Comparison of ENCODE assay signal across 1 cellular context in the genomic region with DNA sequence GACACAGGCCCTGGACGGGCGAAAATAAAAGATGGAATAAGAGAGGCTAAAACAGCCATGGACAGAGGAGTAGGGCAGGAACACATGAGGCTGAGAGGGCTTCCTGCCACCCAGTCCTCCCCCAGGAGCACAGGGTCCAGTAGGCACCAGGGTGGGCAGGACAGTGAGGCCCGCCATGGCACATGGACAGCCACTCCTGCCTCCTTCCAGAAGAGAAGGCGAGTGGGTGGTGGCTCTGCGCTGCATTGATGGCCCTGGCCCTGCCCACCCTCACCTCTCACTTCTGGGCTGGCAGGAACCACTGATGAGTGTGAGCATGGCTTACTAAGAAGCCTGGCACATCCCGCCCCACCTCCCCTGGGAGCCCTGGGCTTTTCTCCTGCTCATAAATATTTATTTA.
TF ChIP-seq lines count a peak whose summit lies in the region.

No MANE protein-coding gene starts in this region.

TF ChIP-seq in H1, 55 proteins besides CTCF, POLR2A, EP300 and RAD21:
- TF ChIP-seq TAF1 (IDR thresholded peaks at IDR 0.05; ENCODE audit: low read depth, low read length) (no peak), TAF7 (optimal IDR thresholded peaks at IDR 0.05; ENCODE audit: borderline replicate concordance, low read depth, low read length) (no peak), SRF (IDR thresholded peaks at IDR 0.05; ENCODE audit: low read depth, low read length) (no peak), KDM5A (IDR thresholded peaks at IDR 0.05; ENCODE audit: low read length) (no peak), SIX5 (IDR thresholded peaks at IDR 0.05; ENCODE audit: low read depth, low read length) (no peak), ZNF274 (IDR thresholded peaks at IDR 0.05; ENCODE audit: borderline replicate concordance, extremely low read depth, low read length) (no peak), CHD1 (IDR thresholded peaks at IDR 0.05; ENCODE audit: low read depth, low read length) (no peak), BCL11A (IDR thresholded peaks at IDR 0.05; ENCODE audit: low read depth in 2 of 2, low read length in 2 of 2) (no peak), PHF8 (conservative IDR thresholded peaks at IDR 0.05; ENCODE audit: low read depth, low read length) (no peak), POU5F1 (IDR thresholded peaks at IDR 0.05; ENCODE audit: low read depth, low read length) (no peak), SIN3A (conservative IDR thresholded peaks at IDR 0.05 in 1 of 2, IDR thresholded peaks at IDR 0.05 in 1 of 2; ENCODE audit: low read depth in 1 of 2, low read length in 2 of 2) (no peak), SUZ12 (IDR thresholded peaks at IDR 0.05; ENCODE audit: low read length) (no peak), GABPA (IDR thresholded peaks at IDR 0.05; ENCODE audit: borderline replicate concordance, insufficient read depth, low read length) (no peak), BRCA1 (IDR thresholded peaks at IDR 0.05; ENCODE audit: low read depth, low read length) (no peak), MAFK (IDR thresholded peaks at IDR 0.05; ENCODE audit: low read depth, low read length) (no peak), SP4 (IDR thresholded peaks at IDR 0.05; ENCODE audit: low read length) (no peak)
- TF ChIP-seq, protein P1, sequence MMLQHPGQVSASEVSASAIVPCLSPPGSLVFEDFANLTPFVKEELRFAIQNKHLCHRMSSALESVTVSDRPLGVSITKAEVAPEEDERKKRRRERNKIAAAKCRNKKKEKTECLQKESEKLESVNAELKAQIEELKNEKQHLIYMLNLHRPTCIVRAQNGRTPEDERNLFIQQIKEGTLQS (IDR thresholded peaks at IDR 0.05; ENCODE audit: insufficient read depth, low read depth, low read length) = no peak
